ENCODE assay signal across 1 cellular context in the genomic region with DNA sequence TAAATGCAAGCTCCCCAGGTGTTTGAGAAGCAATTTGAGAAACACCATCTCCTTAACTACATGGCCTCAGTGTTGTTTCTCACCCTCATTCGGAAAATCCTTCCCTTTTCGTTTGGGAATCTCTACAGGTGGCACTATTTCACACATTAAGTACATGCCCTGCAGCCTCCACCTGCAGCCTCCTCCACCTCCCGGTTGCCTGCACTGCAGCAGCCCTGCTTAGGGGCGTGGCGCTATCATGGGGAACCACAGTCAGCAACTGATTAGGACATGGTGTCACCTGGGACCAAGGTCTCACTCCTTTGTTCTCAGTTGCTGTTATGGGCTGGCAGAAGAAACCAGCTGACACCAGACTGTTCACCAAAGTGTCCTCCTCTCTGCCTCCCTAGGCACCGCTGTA.
TF ChIP-seq lines count a peak whose summit lies in the region.

No MANE protein-coding gene starts in this region.

TF ChIP-seq in WTC11, 78 proteins besides CTCF, POLR2A, EP300 and RAD21 (continued from another document):
- TF ChIP-seq, protein P1, sequence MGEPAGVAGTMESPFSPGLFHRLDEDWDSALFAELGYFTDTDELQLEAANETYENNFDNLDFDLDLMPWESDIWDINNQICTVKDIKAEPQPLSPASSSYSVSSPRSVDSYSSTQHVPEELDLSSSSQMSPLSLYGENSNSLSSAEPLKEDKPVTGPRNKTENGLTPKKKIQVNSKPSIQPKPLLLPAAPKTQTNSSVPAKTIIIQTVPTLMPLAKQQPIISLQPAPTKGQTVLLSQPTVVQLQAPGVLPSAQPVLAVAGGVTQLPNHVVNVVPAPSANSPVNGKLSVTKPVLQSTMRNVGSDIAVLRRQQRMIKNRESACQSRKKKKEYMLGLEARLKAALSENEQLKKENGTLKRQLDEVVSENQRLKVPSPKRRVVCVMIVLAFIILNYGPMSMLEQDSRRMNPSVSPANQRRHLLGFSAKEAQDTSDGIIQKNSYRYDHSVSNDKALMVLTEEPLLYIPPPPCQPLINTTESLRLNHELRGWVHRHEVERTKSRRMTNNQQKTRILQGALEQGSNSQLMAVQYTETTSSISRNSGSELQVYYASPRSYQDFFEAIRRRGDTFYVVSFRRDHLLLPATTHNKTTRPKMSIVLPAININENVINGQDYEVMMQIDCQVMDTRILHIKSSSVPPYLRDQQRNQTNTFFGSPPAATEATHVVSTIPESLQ (CRISPR knock-in tag; IDR thresholded peaks at IDR 0.05): no peak
- TF ChIP-seq ZBTB21 (CRISPR knock-in tag; IDR thresholded peaks at IDR 0.05; ENCODE audit: borderline replicate concordance): no peak
- TF ChIP-seq CREM (CRISPR knock-in tag; IDR thresholded peaks at IDR 0.05): no peak
- no peak for TF ChIP-seq RELA (CRISPR knock-in tag; IDR thresholded peaks at IDR 0.05; ENCODE audit: borderline replicate concordance)
- TF ChIP-seq, protein P2, sequence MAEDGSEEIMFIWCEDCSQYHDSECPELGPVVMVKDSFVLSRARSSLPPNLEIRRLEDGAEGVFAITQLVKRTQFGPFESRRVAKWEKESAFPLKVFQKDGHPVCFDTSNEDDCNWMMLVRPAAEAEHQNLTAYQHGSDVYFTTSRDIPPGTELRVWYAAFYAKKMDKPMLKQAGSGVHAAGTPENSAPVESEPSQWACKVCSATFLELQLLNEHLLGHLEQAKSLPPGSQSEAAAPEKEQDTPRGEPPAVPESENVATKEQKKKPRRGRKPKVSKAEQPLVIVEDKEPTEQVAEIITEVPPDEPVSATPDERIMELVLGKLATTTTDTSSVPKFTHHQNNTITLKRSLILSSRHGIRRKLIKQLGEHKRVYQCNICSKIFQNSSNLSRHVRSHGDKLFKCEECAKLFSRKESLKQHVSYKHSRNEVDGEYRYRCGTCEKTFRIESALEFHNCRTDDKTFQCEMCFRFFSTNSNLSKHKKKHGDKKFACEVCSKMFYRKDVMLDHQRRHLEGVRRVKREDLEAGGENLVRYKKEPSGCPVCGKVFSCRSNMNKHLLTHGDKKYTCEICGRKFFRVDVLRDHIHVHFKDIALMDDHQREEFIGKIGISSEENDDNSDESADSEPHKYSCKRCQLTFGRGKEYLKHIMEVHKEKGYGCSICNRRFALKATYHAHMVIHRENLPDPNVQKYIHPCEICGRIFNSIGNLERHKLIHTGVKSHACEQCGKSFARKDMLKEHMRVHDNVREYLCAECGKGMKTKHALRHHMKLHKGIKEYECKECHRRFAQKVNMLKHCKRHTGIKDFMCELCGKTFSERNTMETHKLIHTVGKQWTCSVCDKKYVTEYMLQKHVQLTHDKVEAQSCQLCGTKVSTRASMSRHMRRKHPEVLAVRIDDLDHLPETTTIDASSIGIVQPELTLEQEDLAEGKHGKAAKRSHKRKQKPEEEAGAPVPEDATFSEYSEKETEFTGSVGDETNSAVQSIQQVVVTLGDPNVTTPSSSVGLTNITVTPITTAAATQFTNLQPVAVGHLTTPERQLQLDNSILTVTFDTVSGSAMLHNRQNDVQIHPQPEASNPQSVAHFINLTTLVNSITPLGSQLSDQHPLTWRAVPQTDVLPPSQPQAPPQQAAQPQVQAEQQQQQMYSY (CRISPR knock-in tag; IDR thresholded peaks at IDR 0.05): no peak
- TF ChIP-seq, protein P3, sequence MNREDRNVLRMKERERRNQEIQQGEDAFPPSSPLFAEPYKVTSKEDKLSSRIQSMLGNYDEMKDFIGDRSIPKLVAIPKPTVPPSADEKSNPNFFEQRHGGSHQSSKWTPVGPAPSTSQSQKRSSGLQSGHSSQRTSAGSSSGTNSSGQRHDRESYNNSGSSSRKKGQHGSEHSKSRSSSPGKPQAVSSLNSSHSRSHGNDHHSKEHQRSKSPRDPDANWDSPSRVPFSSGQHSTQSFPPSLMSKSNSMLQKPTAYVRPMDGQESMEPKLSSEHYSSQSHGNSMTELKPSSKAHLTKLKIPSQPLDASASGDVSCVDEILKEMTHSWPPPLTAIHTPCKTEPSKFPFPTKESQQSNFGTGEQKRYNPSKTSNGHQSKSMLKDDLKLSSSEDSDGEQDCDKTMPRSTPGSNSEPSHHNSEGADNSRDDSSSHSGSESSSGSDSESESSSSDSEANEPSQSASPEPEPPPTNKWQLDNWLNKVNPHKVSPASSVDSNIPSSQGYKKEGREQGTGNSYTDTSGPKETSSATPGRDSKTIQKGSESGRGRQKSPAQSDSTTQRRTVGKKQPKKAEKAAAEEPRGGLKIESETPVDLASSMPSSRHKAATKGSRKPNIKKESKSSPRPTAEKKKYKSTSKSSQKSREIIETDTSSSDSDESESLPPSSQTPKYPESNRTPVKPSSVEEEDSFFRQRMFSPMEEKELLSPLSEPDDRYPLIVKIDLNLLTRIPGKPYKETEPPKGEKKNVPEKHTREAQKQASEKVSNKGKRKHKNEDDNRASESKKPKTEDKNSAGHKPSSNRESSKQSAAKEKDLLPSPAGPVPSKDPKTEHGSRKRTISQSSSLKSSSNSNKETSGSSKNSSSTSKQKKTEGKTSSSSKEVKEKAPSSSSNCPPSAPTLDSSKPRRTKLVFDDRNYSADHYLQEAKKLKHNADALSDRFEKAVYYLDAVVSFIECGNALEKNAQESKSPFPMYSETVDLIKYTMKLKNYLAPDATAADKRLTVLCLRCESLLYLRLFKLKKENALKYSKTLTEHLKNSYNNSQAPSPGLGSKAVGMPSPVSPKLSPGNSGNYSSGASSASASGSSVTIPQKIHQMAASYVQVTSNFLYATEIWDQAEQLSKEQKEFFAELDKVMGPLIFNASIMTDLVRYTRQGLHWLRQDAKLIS (CRISPR knock-in tag; IDR thresholded peaks at IDR 0.05; ENCODE audit: borderline replicate concordance): no peak
- TF ChIP-seq TCF7 (CRISPR knock-in tag; IDR thresholded peaks at IDR 0.05; ENCODE audit: low read depth): no peak
- TF ChIP-seq ZNF423 (CRISPR knock-in tag; IDR thresholded peaks at IDR 0.05): no peak
